In the genomic region with DNA sequence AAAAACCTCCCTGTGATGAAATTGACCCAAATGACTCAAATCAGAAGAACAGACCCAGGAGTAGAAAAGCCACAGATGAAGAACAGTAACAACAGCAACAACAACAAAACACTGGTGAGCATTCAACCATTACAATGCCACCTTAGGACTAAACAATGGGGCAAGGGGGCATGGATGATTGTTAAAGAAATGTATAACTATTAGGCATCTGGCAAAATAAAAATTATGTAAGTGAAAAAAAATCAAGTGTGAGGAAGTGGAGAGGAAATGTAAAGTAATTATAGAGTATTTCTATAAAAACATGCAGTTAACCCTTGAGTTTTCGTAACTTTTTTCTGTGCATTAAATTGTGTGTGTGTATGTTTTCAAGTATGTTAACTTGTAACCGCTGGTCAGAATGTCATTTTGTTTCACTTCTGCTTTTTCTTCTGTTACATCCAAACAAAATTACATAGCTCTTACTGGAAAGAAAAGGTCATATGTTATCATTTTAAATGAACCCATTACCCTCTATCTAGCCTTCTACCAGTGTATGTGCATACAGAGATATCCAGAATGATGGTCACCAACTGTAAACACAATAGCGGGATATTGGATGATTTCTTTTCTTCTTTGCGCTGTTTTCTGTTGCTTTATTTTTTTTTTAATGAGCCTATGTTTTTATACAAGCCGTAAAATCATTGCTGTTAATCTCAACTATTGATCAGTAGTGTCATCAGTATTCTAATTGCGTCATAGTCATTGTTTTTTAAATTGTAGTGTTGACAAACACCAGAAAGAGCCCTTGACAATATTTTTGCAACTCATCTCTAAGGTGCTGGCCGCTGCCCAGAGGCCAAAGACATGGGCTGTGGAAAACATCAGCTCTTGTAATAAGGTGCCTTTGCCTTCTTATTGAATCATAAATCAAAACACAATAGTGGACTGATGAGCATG, we compare ENCODE assay signal across 8 cellular contexts.
DNase-seq lines count a peak whose midpoint lies in the region; ATAC-seq and TF ChIP-seq lines count a peak whose summit lies in the region.

No MANE protein-coding gene starts in this region.

- TF ChIP-seq CTCF in BE2C (IDR thresholded peaks at IDR 0.05; ENCODE audit: low read depth, low read length), result no peak

- peak overlapping the region; percentile 49 for H3K4me3 Mint-ChIP-seq in activated T-helper 17 cell treated with anti-CD3 and anti-CD28 coated beads, Interleukin-2, amount 50 U/mL, for 72 hours

- no peaks in the 10 kb centered on the region for H3K9me3 ChIP-seq in BE2C

- H3K4me1 Mint-ChIP-seq in activated T-helper 17 cell treated with anti-CD3 and anti-CD28 coated beads, Interleukin-2, amount 50 U/mL, for 72 hours, result peaks cover 38% of the 10 kb centered on the region

- DNase-seq in CD1c-positive myeloid dendritic cell (ENCODE audit: extremely low spot score) (peak; percentile 83), BE2C (no peak), NCI-H2171 (lab: John Stamatoyannopoulos, UW) (no peak), foreskin melanocyte (no peak), HCEC 1CT (no peak)

- H3K27ac Mint-ChIP-seq in activated T-helper 17 cell treated with anti-CD3 and anti-CD28 coated beads, Interleukin-2, amount 50 U/mL, for 72 hours, result peak overlapping the region; percentile 86

- ATAC-seq in GM19455 (IDR thresholded peaks at IDR 0.05; ENCODE audit: unreplicated experiment) (peak; percentile 86), HG03342 (IDR thresholded peaks at IDR 0.05; ENCODE audit: unreplicated experiment) (peak; percentile 83)
- ATAC-seq in activated T-helper 17 cell treated with anti-CD3 and anti-CD28 coated beads, Interleukin-2, amount 50 U/mL, for 72 hours (replicated peaks), result peak; percentile 61

- peaks cover 28% of the 10 kb centered on the region for H3K36me3 Mint-ChIP-seq in activated T-helper 17 cell treated with anti-CD3 and anti-CD28 coated beads, Interleukin-2, amount 50 U/mL, for 72 hours (ENCODE audit: low read depth)

- H3K36me3 ChIP-seq in BE2C, result no peaks in the 10 kb centered on the region

- H3K27me3 ChIP-seq in BE2C, result no peaks in the 10 kb centered on the region

- H3K27me3 Mint-ChIP-seq in activated T-helper 17 cell treated with anti-CD3 and anti-CD28 coated beads, Interleukin-2, amount 50 U/mL, for 72 hours, result no peaks in the 10 kb centered on the region

- H3K4me3 ChIP-seq in BE2C (ENCODE audit: low read depth, low read length), result no peak overlapping the region

- H3K4me1 ChIP-seq in BE2C, result peaks cover 9% of the 10 kb centered on the region

- no peaks in the 10 kb centered on the region for H3K9me3 Mint-ChIP-seq in activated T-helper 17 cell treated with anti-CD3 and anti-CD28 coated beads, Interleukin-2, amount 50 U/mL, for 72 hours
